Comparison of ENCODE assay signal across 1 cellular context in genomic region chr2:101001713-101002561, GRCh38.
TF ChIP-seq lines count a peak whose summit lies in the region.

Gene RPL31, plus strand, starts transcription at chr2:101002289. Its CDS starts 413 bp downstream, at chr2:101002702.

TF ChIP-seq in HepG2, 621 proteins besides CTCF, POLR2A, EP300 and RAD21 (continued from another document and continues in another):
- TF ChIP-seq PRDM10 (CRISPR knock-in tag; IDR thresholded peaks at IDR 0.05; ENCODE audit: low read depth) (peak; percentile 76; the same call in 1 of the 2 replicates), SRY (CRISPR knock-in tag; IDR thresholded peaks at IDR 0.05) (peak; percentile 99), BRD4 (CRISPR knock-in tag; IDR thresholded peaks at IDR 0.05) (peak; percentile 97), MZF1 (CRISPR knock-in tag; IDR thresholded peaks at IDR 0.05; ENCODE audit: borderline replicate concordance) (0 out of 2 replicates have a peak, but pooled peaks have one; percentile 23), SMAD3 (CRISPR knock-in tag; IDR thresholded peaks at IDR 0.05) (peak; percentile 95), ZNF205 (CRISPR knock-in tag; IDR thresholded peaks at IDR 0.05) (peak; percentile 92; the same call in 1 of the 2 replicates), MXD4 (CRISPR knock-in tag; IDR thresholded peaks at IDR 0.05) (peak; percentile 98), ZBTB49 (CRISPR knock-in tag; IDR thresholded peaks at IDR 0.05; ENCODE audit: borderline replicate concordance) (peak; percentile 59; the same call in 1 of the 2 replicates), ZNF678 (CRISPR knock-in tag; IDR thresholded peaks at IDR 0.05) (peak; percentile 96), NBN (conservative IDR thresholded peaks at IDR 0.05) (no peak), ZNF891 (CRISPR knock-in tag; IDR thresholded peaks at IDR 0.05) (peak; percentile 96), CBX1 (IDR thresholded peaks at IDR 0.05; ENCODE audit: low read depth) (peak; percentile 96), ZNF790 (CRISPR knock-in tag; IDR thresholded peaks at IDR 0.05; ENCODE audit: borderline replicate concordance) (peak; percentile 99), ZBTB7B (CRISPR knock-in tag; IDR thresholded peaks at IDR 0.05) (no peak), ARNT2 (CRISPR knock-in tag; IDR thresholded peaks at IDR 0.05; ENCODE audit: low read depth) (peak; percentile 99), ZNF549 (CRISPR knock-in tag; IDR thresholded peaks at IDR 0.05) (no peak), ZNF605 (CRISPR knock-in tag; IDR thresholded peaks at IDR 0.05) (peak; percentile 99), ZNF550 (CRISPR knock-in tag; IDR thresholded peaks at IDR 0.05; ENCODE audit: borderline replicate concordance) (peak; percentile 82), ZKSCAN8 (CRISPR knock-in tag; IDR thresholded peaks at IDR 0.05; ENCODE audit: borderline replicate concordance) (peak; percentile 62; the same call in 1 of the 2 replicates), ZNF367 (CRISPR knock-in tag; IDR thresholded peaks at IDR 0.05; ENCODE audit: borderline replicate concordance) (peak; percentile 62; the same call in 1 of the 2 replicates), NR2F2 (IDR thresholded peaks at IDR 0.05; ENCODE audit: borderline replicate concordance, low read depth) (no peak), HNRNPLL (IDR thresholded peaks at IDR 0.05; ENCODE audit: low read depth, low read length, poor library complexity, severe bottlenecking) (peak; percentile 51), HNRNPH1 (optimal IDR thresholded peaks at IDR 0.05; ENCODE audit: low read depth, low read length) (peak; percentile 76), MTA3 (CRISPR knock-in tag; IDR thresholded peaks at IDR 0.05) (0 out of 2 replicates have a peak, but pooled peaks have one; percentile 54), ZBTB21 (CRISPR knock-in tag; IDR thresholded peaks at IDR 0.05) (peak; percentile 88), GLI4 (CRISPR knock-in tag; IDR thresholded peaks at IDR 0.05; ENCODE audit: borderline replicate concordance) (peak; percentile 89), PRMT3 (CRISPR knock-in tag; IDR thresholded peaks at IDR 0.05; ENCODE audit: borderline replicate concordance, low read depth) (peak; percentile 99), ZBTB2 (CRISPR knock-in tag; IDR thresholded peaks at IDR 0.05; ENCODE audit: low read depth) (peak; percentile 89), E2F5 (CRISPR knock-in tag; conservative IDR thresholded peaks at IDR 0.05) (peak; percentile 65; the same call in 1 of the 2 replicates), KLF9 (CRISPR knock-in tag; IDR thresholded peaks at IDR 0.05; ENCODE audit: low read depth) (peak; percentile 99), ZNF256 (CRISPR knock-in tag; conservative IDR thresholded peaks at IDR 0.05) (peak; percentile 90), PAWR (CRISPR knock-in tag; IDR thresholded peaks at IDR 0.05; ENCODE audit: borderline replicate concordance) (peak; percentile 96; the same call in 1 of the 2 replicates), ZNF350 (CRISPR knock-in tag; IDR thresholded peaks at IDR 0.05; ENCODE audit: borderline replicate concordance, low read depth) (peak; percentile 100), ZBED4 (CRISPR knock-in tag; IDR thresholded peaks at IDR 0.05; ENCODE audit: borderline replicate concordance) (peak; percentile 88; the same call in 1 of the 2 replicates), ZNF615 (CRISPR knock-in tag; IDR thresholded peaks at IDR 0.05; ENCODE audit: borderline replicate concordance) (no peak; the same call in 1 of the 2 replicates), MEIS2 (CRISPR knock-in tag; IDR thresholded peaks at IDR 0.05) (peak; percentile 93), ZNF138 (CRISPR knock-in tag; IDR thresholded peaks at IDR 0.05; ENCODE audit: low read depth) (peak; percentile 93), IRX3 (CRISPR knock-in tag; IDR thresholded peaks at IDR 0.05; ENCODE audit: borderline replicate concordance, low read depth) (peak; percentile 99), ATF6 (CRISPR knock-in tag; conservative IDR thresholded peaks at IDR 0.05) (peak; percentile 97), ZSCAN21 (CRISPR knock-in tag; IDR thresholded peaks at IDR 0.05; ENCODE audit: borderline replicate concordance) (peak; percentile 99)
- TF ChIP-seq, protein P1, sequence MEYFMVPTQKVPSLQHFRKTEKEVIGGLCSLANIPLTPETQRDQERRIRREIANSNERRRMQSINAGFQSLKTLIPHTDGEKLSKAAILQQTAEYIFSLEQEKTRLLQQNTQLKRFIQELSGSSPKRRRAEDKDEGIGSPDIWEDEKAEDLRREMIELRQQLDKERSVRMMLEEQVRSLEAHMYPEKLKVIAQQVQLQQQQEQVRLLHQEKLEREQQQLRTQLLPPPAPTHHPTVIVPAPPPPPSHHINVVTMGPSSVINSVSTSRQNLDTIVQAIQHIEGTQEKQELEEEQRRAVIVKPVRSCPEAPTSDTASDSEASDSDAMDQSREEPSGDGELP (IDR thresholded peaks at IDR 0.05; ENCODE audit: borderline replicate concordance, low read depth), result peak; percentile 41; the same call in 1 of the 2 replicates
- TF ChIP-seq, protein P2, sequence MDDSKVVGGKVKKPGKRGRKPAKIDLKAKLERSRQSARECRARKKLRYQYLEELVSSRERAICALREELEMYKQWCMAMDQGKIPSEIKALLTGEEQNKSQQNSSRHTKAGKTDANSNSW (CRISPR knock-in tag; IDR thresholded peaks at IDR 0.05; ENCODE audit: borderline replicate concordance), result peak; percentile 83; the same call in 1 of the 2 replicates
- TF ChIP-seq, protein P3, sequence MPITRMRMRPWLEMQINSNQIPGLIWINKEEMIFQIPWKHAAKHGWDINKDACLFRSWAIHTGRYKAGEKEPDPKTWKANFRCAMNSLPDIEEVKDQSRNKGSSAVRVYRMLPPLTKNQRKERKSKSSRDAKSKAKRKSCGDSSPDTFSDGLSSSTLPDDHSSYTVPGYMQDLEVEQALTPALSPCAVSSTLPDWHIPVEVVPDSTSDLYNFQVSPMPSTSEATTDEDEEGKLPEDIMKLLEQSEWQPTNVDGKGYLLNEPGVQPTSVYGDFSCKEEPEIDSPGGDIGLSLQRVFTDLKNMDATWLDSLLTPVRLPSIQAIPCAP (CRISPR knock-in tag; IDR thresholded peaks at IDR 0.05; ENCODE audit: low read depth), result peak; percentile 98
- TF ChIP-seq, protein P4, sequence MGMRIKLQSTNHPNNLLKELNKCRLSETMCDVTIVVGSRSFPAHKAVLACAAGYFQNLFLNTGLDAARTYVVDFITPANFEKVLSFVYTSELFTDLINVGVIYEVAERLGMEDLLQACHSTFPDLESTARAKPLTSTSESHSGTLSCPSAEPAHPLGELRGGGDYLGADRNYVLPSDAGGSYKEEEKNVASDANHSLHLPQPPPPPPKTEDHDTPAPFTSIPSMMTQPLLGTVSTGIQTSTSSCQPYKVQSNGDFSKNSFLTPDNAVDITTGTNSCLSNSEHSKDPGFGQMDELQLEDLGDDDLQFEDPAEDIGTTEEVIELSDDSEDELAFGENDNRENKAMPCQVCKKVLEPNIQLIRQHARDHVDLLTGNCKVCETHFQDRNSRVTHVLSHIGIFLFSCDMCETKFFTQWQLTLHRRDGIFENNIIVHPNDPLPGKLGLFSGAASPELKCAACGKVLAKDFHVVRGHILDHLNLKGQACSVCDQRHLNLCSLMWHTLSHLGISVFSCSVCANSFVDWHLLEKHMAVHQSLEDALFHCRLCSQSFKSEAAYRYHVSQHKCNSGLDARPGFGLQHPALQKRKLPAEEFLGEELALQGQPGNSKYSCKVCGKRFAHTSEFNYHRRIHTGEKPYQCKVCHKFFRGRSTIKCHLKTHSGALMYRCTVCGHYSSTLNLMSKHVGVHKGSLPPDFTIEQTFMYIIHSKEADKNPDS (CRISPR knock-in tag; IDR thresholded peaks at IDR 0.05), result peak; percentile 85; the same call in 1 of the 2 replicates
